In the genomic region with DNA sequence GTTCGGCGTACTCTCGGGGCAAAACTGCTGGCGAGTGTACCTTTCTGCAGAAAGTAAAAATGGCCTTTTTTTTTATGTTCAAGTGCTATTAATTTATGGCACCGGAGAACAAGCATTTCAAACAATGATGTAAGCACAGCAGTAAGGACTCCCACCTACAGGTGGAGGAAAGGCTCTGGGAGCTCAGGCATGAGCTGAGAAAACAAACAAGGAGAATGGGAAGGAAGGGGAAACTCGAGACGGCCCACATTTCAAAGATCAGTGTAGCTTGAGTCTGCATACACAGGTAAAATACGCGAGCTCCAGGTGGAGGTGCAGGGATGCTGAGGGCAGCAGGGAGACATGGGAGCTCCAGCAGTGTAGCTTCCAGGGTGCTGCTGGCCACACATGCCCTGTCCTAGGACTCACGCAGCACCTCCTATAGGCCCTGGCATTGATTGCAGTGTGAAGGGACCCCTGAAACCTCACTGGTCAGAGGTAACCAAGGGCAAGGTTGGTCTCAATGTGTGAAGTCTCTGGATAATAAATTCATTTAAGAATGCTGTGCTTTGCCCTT, we compare ENCODE assay signal across 25 cellular contexts.
DNase-seq lines count a peak whose midpoint lies in the region; ATAC-seq and TF ChIP-seq lines count a peak whose summit lies in the region.
"Had no signal": no experiment of that assay in that cellular context is flagged by ENCODE, and none has a peak within 500 bp of the region (broad histone marks: within the 10 kb centered on the region; RNA-seq: fewer than 3 reads in every experiment).

No MANE protein-coding gene starts in this region.

- no peaks in the 10 kb centered on the region for H3K27me3 ChIP-seq in right atrium auricular region
- H3K27me3 ChIP-seq in vagina = no peaks in the 10 kb centered on the region
- H3K27me3 ChIP-seq: foreskin keratinocyte, pancreas, thyroid gland had no signal

- H3K27ac ChIP-seq in right atrium auricular region (no peak overlapping the region), vagina (no peak overlapping the region)
- H3K27ac ChIP-seq: epithelial cell of prostate, foreskin keratinocyte, pancreas, PC-9, thyroid gland had no signal

- peak; percentile 23 for DNase-seq in right atrium auricular region (ENCODE audit: low spot score)
- no peak for DNase-seq in left ventricle myocardium superior
- no peak for DNase-seq in NB4 (ENCODE audit: low read depth)
- peak; percentile 67 for DNase-seq in iPS-NIHi11 (ENCODE audit: low spot score)
- peak; percentile 47 to 79 for DNase-seq in vagina (ENCODE audit: extremely low spot score in 2 of 2)
- DNase-seq in stimulated activated CD4-positive, alpha-beta T cell treated with anti-CD3 and anti-CD28 coated beads, Interleukin-4, amount 100 ng/mL, for 4 hours = no peak
- DNase-seq in posterior cingulate gyrus = no peak
- DNase-seq: activated T-cell treated with anti-CD3 and anti-CD28 coated beads for 4 hours; amniotic stem cell; caudate nucleus; CD4-positive, alpha-beta T cell; DMS53; foreskin keratinocyte; mesenchymal stem cell; naive thymus-derived CD4-positive, alpha-beta T cell; NCI-H2081 treated with DMSO at 0.1 percent for 48 hours; NCI-H69; pancreas; PC-9; SIG-M5; stimulated activated naive B cell treated with anti-CD40 and anti-IgM and Interleukin-4, amounts not matched to agents 10 μg/mL and 1 μg/mL and 100 μg/mL, for 72 hours; T-cell; thyroid gland had no signal

- H3K4me3 ChIP-seq in right atrium auricular region (no peak overlapping the region), NB4 (ENCODE audit: low read depth, low read length) (no peak overlapping the region), vagina (no peak overlapping the region)
- H3K4me3 ChIP-seq: pancreas, PC-9, thyroid gland had no signal

- no peak for TF ChIP-seq POLR2A in NB4 (IDR thresholded peaks at IDR 0.05; ENCODE audit: extremely low read depth, insufficient read length)
- no peak for TF ChIP-seq POLR2A in vagina (IDR thresholded peaks at IDR 0.05)

- H3K4me1 ChIP-seq in right atrium auricular region (no peaks in the 10 kb centered on the region), vagina (no peaks in the 10 kb centered on the region)
- H3K4me1 ChIP-seq: foreskin keratinocyte, pancreas, thyroid gland had no signal

- intact Hi-C loops in left ventricle myocardium superior (cut with micrococcal nuclease) = no loop called here
- intact Hi-C loops in vagina (cut with DNase I) = no loop called here
- intact Hi-C loops in posterior cingulate gyrus (cut with DNase I) = no loop called here

- H3K9me3 ChIP-seq in right atrium auricular region (no peaks in the 10 kb centered on the region), vagina (no peaks in the 10 kb centered on the region)
- H3K9me3 ChIP-seq: pancreas, thyroid gland had no signal

- TF ChIP-seq CTCF in right atrium auricular region (IDR thresholded peaks at IDR 0.05) (no peak), NB4 (IDR thresholded peaks at IDR 0.05; ENCODE audit: low read depth, low read length) (peak; percentile 19), vagina (IDR thresholded peaks at IDR 0.05) (no peak)

- no peaks in the 10 kb centered on the region for H3K36me3 ChIP-seq in right atrium auricular region
- no peaks in the 10 kb centered on the region for H3K36me3 ChIP-seq in vagina
- H3K36me3 ChIP-seq: pancreas, thyroid gland had no signal

- ATAC-seq in left ventricle myocardium superior (no peak), HG02678 (IDR thresholded peaks at IDR 0.05; ENCODE audit: unreplicated experiment) (no peak)
- ATAC-seq: foreskin keratinocyte; naive thymus-derived CD4-positive, alpha-beta T cell; pancreas; stimulated activated naive B cell treated with anti-CD40 and anti-IgM and Interleukin-4, amounts not matched to agents 10 μg/mL and 1 μg/mL and 100 μg/mL, for 72 hours; T-cell had no signal

Comparison
In these comparisons a context has a peak if more than half of its experiments do, and no peak if none do; other contexts are left out.
1. DNase-seq: peak in right atrium auricular region (single experiment), iPS-NIHi11 (single experiment) and vagina (2 of 2); none in left ventricle myocardium superior (single experiment), NB4 (single experiment), stimulated activated CD4-positive, alpha-beta T cell treated with anti-CD3 and anti-CD28 coated beads, Interleukin-4, amount 100 ng/mL, for 4 hours (0 of 2) and posterior cingulate gyrus (0 of 10).